Comparison of ENCODE assay signal across 1 cellular context in genomic region chr14:90396342-90397339, GRCh38.
TF ChIP-seq lines count a peak whose summit lies in the region.

Gene CALM1, plus strand, starts transcription at chr14:90397029. Its CDS starts 202 bp downstream, at chr14:90397231.

TF ChIP-seq in HepG2, 621 proteins besides CTCF, POLR2A, EP300 and RAD21 (continued from another document and continues in another):
- TF ChIP-seq, protein P1, sequence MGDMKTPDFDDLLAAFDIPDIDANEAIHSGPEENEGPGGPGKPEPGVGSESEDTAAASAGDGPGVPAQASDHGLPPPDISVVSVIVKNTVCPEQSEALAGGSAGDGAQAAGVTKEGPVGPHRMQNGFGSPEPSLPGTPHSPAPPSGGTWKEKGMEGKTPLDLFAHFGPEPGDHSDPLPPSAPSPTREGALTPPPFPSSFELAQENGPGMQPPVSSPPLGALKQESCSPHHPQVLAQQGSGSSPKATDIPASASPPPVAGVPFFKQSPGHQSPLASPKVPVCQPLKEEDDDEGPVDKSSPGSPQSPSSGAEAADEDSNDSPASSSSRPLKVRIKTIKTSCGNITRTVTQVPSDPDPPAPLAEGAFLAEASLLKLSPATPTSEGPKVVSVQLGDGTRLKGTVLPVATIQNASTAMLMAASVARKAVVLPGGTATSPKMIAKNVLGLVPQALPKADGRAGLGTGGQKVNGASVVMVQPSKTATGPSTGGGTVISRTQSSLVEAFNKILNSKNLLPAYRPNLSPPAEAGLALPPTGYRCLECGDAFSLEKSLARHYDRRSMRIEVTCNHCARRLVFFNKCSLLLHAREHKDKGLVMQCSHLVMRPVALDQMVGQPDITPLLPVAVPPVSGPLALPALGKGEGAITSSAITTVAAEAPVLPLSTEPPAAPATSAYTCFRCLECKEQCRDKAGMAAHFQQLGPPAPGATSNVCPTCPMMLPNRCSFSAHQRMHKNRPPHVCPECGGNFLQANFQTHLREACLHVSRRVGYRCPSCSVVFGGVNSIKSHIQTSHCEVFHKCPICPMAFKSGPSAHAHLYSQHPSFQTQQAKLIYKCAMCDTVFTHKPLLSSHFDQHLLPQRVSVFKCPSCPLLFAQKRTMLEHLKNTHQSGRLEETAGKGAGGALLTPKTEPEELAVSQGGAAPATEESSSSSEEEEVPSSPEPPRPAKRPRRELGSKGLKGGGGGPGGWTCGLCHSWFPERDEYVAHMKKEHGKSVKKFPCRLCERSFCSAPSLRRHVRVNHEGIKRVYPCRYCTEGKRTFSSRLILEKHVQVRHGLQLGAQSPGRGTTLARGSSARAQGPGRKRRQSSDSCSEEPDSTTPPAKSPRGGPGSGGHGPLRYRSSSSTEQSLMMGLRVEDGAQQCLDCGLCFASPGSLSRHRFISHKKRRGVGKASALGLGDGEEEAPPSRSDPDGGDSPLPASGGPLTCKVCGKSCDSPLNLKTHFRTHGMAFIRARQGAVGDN (CRISPR knock-in tag; IDR thresholded peaks at IDR 0.05): peak; percentile 83
- TF ChIP-seq FOXA1 (IDR thresholded peaks at IDR 0.05) (no peak), FOXA1 (CRISPR knock-in tag; IDR thresholded peaks at IDR 0.05) (peak; percentile 25; the same call in 1 of the 2 replicates), ZNF280B (CRISPR knock-in tag; IDR thresholded peaks at IDR 0.05; ENCODE audit: borderline replicate concordance) (peak; percentile 88), ZNF329 (CRISPR knock-in tag; IDR thresholded peaks at IDR 0.05; ENCODE audit: low read depth) (peak; percentile 82; the same call in 1 of the 2 replicates), DPF2 (CRISPR knock-in tag; IDR thresholded peaks at IDR 0.05; ENCODE audit: borderline replicate concordance, low read depth) (peak; percentile 54; the same call in 1 of the 2 replicates), AGO1 (IDR thresholded peaks at IDR 0.05; ENCODE audit: low read depth, low read length, poor library complexity, severe bottlenecking) (no peak), ZNF3 (CRISPR knock-in tag; IDR thresholded peaks at IDR 0.05) (no peak; the same call in 1 of the 2 replicates), ZNF703 (CRISPR knock-in tag; IDR thresholded peaks at IDR 0.05; ENCODE audit: borderline replicate concordance) (no peak), AGO2 (optimal IDR thresholded peaks at IDR 0.05; ENCODE audit: low read depth, low read length) (no peak), ZNF652 (CRISPR knock-in tag; IDR thresholded peaks at IDR 0.05; ENCODE audit: borderline replicate concordance, low read depth) (0 out of 2 replicates have a peak, but pooled peaks have one; percentile 2), ZNF512B (CRISPR knock-in tag; IDR thresholded peaks at IDR 0.05; ENCODE audit: borderline replicate concordance) (no peak), RFXANK (CRISPR knock-in tag; IDR thresholded peaks at IDR 0.05) (peak; percentile 64; the same call in 1 of the 2 replicates), ZMYM2 (CRISPR knock-in tag; IDR thresholded peaks at IDR 0.05) (no peak), EEA1 (CRISPR knock-in tag; IDR thresholded peaks at IDR 0.05; ENCODE audit: borderline replicate concordance) (peak; percentile 93), AHDC1 (CRISPR knock-in tag; IDR thresholded peaks at IDR 0.05; ENCODE audit: borderline replicate concordance) (peak; percentile 12; the same call in 1 of the 2 replicates), TOPORS (CRISPR knock-in tag; IDR thresholded peaks at IDR 0.05) (peak; percentile 77; the same call in 1 of the 2 replicates), MIER3 (CRISPR knock-in tag; IDR thresholded peaks at IDR 0.05; ENCODE audit: borderline replicate concordance) (no peak), ZNF775 (CRISPR knock-in tag; IDR thresholded peaks at IDR 0.05; ENCODE audit: borderline replicate concordance) (no peak), ZNF354B (CRISPR knock-in tag; IDR thresholded peaks at IDR 0.05) (no peak), GABPA (IDR thresholded peaks at IDR 0.05; ENCODE audit: low read depth, low read length) (no peak), GABPA (CRISPR knock-in tag; IDR thresholded peaks at IDR 0.05; ENCODE audit: low read depth) (no peak; the same call in 1 of the 2 replicates), ZNF597 (CRISPR knock-in tag; IDR thresholded peaks at IDR 0.05) (peak; percentile 36; the same call in 1 of the 2 replicates), TBL1XR1 (IDR thresholded peaks at IDR 0.05; ENCODE audit: borderline replicate concordance, low read length, partially characterized antibody) (peak; percentile 36), U2AF2 (IDR thresholded peaks at IDR 0.05; ENCODE audit: low read depth, low read length) (no peak), ZNF772 (CRISPR knock-in tag; IDR thresholded peaks at IDR 0.05) (peak; percentile 94; the same call in 1 of the 2 replicates), ZNF33B (CRISPR knock-in tag; IDR thresholded peaks at IDR 0.05) (peak; percentile 82), TIGD3 (CRISPR knock-in tag; IDR thresholded peaks at IDR 0.05; ENCODE audit: borderline replicate concordance) (no peak), ZNF282 (IDR thresholded peaks at IDR 0.05; ENCODE audit: partially characterized antibody) (no peak), MTF2 (CRISPR knock-in tag; IDR thresholded peaks at IDR 0.05; ENCODE audit: borderline replicate concordance) (peak; percentile 63; the same call in 1 of the 2 replicates), HDAC6 (IDR thresholded peaks at IDR 0.05; ENCODE audit: low read depth, low read length) (no peak)
- TF ChIP-seq, protein P2, sequence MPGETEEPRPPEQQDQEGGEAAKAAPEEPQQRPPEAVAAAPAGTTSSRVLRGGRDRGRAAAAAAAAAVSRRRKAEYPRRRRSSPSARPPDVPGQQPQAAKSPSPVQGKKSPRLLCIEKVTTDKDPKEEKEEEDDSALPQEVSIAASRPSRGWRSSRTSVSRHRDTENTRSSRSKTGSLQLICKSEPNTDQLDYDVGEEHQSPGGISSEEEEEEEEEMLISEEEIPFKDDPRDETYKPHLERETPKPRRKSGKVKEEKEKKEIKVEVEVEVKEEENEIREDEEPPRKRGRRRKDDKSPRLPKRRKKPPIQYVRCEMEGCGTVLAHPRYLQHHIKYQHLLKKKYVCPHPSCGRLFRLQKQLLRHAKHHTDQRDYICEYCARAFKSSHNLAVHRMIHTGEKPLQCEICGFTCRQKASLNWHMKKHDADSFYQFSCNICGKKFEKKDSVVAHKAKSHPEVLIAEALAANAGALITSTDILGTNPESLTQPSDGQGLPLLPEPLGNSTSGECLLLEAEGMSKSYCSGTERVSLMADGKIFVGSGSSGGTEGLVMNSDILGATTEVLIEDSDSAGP (CRISPR knock-in tag; IDR thresholded peaks at IDR 0.05; ENCODE audit: borderline replicate concordance): peak; percentile 88
- TF ChIP-seq, protein P3, sequence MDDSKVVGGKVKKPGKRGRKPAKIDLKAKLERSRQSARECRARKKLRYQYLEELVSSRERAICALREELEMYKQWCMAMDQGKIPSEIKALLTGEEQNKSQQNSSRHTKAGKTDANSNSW (CRISPR knock-in tag; IDR thresholded peaks at IDR 0.05; ENCODE audit: borderline replicate concordance): peak; percentile 73; the same call in 1 of the 2 replicates
- TF ChIP-seq, protein P4, sequence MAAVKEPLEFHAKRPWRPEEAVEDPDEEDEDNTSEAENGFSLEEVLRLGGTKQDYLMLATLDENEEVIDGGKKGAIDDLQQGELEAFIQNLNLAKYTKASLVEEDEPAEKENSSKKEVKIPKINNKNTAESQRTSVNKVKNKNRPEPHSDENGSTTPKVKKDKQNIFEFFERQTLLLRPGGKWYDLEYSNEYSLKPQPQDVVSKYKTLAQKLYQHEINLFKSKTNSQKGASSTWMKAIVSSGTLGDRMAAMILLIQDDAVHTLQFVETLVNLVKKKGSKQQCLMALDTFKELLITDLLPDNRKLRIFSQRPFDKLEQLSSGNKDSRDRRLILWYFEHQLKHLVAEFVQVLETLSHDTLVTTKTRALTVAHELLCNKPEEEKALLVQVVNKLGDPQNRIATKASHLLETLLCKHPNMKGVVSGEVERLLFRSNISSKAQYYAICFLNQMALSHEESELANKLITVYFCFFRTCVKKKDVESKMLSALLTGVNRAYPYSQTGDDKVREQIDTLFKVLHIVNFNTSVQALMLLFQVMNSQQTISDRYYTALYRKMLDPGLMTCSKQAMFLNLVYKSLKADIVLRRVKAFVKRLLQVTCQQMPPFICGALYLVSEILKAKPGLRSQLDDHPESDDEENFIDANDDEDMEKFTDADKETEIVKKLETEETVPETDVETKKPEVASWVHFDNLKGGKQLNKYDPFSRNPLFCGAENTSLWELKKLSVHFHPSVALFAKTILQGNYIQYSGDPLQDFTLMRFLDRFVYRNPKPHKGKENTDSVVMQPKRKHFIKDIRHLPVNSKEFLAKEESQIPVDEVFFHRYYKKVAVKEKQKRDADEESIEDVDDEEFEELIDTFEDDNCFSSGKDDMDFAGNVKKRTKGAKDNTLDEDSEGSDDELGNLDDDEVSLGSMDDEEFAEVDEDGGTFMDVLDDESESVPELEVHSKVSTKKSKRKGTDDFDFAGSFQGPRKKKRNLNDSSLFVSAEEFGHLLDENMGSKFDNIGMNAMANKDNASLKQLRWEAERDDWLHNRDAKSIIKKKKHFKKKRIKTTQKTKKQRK (IDR thresholded peaks at IDR 0.05; ENCODE audit: low read length): no peak
